ENCODE assay signal across 11 cellular contexts in the genomic region with DNA sequence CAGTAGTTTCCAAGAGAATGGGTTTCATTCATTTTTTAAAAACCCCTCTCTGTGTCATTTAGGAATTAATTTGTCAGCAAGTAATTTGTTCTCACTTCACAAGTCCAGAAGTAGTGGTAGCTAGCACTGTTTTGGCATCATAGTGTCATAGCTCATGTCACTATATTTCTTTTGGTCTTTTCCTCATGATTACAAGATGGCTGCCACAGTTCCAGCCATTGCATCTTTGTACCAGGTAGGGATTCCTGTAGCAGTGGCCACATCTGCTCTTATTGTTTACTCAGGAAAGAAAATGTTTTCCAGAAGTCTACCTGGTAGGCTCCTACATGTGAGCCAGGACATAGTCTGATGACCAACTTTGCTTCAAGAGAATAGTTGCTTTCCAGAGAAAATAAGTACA. TPM values are rescaled to one million over a fixed set of nuclear protein-coding genes. Genes with fewer than 3 reads are reported as not detected.
"Had no signal": no experiment of that assay in that cellular context is flagged by ENCODE, and none has a peak within 500 bp of the region (broad histone marks: within the 10 kb centered on the region; RNA-seq: fewer than 3 reads in every experiment).

No MANE protein-coding gene starts in this region.

- H3K27ac ChIP-seq: HL-60, KMS-11 had no signal

- H3K4me2 ChIP-seq: KMS-11 had no signal

- ATAC-seq: HepG2 had no signal

- H3K4me1 Mint-ChIP-seq: IgD-negative memory B cell had no signal

- H3K27me3 Mint-ChIP-seq: IgD-negative memory B cell had no signal

- FAIRE-seq: HepG2, HTR-8/SVneo had no signal

- DNase-seq: IMR-90, Karpas-422, KBM-7, KG1 had no signal

- H3K4me3 Mint-ChIP-seq: IgD-negative memory B cell had no signal

- H3K36me3 Mint-ChIP-seq: IgD-negative memory B cell had no signal

- H3K9ac ChIP-seq: KMS-11 had no signal

- H3K27ac Mint-ChIP-seq: IgD-negative memory B cell had no signal

RNA-seq across cellular contexts. Expression of a gene that starts 16.2 kb away (rescaled TPM):
- total RNA-seq: HepG2, HT-29, HT1080, IMR-90 had no signal
- polyA plus RNA-seq: HepG2, IgD-negative memory B cell, IMR-90 had no signal
